ENCODE assay signal across 8 cellular contexts in genomic region chr6:100880901-100881706, GRCh38. TPM values are rescaled to one million over a fixed set of nuclear protein-coding genes. Genes with fewer than 3 reads are reported as not detected.
A peak's percentile ranks its signal among the peaks of the same experiment; 100 is the strongest.
DNase-seq lines count a peak whose midpoint lies in the region; ATAC-seq and TF ChIP-seq lines count a peak whose summit lies in the region.

Gene ASCC3, minus strand, starts transcription at chr6:100881329. Its CDS starts 13,332 bp downstream, at chr6:100867997.

- H2BK12ac ChIP-seq in H9 (ENCODE audit: insufficient read length, low read depth, low read length): no peak within 1 kb of the TSS
- H2BK12ac ChIP-seq in neuronal stem cell (ENCODE audit: low read length): peak within 1 kb of the TSS; percentile 86

- H3K27ac ChIP-seq in H9 (ENCODE audit: insufficient read length, low read depth, low read length): no peak within 1 kb of the TSS
- peak within 1 kb of the TSS; percentile 93 for H3K27ac ChIP-seq in foreskin keratinocyte
- H3K27ac ChIP-seq in neuronal stem cell (replicated peaks; ENCODE audit: low read length): peak within 1 kb of the TSS; percentile 88
- H3K27ac ChIP-seq in subcutaneous abdominal adipose tissue (ENCODE audit: low read depth, low read length): peak within 1 kb of the TSS; percentile 80

- H3K4ac ChIP-seq in H9 (ENCODE audit: low read depth, low read length) (no peak within 1 kb of the TSS), neuronal stem cell (ENCODE audit: low read length) (no peak within 1 kb of the TSS)

- peaks cover 12% of the 10 kb centered on the region; the same call in 1 of the 2 replicates for H3K79me2 ChIP-seq in H9 (ENCODE audit: insufficient read depth, low read length)

- H3K4me3 ChIP-seq in neuronal stem cell (ENCODE audit: low read length in 2 of 2) (peak within 1 kb of the TSS; percentile 76 to 96), subcutaneous abdominal adipose tissue (ENCODE audit: low read depth in 1 of 5, low read length in 5 of 5) (peak within 1 kb of the TSS; percentile 87 to 96 (median 94))

- peaks cover 0 to 12% of the 10 kb centered on the region in 2 donors for H3K36me3 ChIP-seq in neuronal stem cell (replicated peaks in 1 of 2; ENCODE audit: control insufficient read depth in 2 of 2, insufficient read depth in 2 of 2, low read length in 2 of 2)
- no peaks in the 10 kb centered on the region for H3K36me3 ChIP-seq in subcutaneous abdominal adipose tissue (ENCODE audit: control insufficient read depth in 5 of 5, insufficient read depth in 5 of 5, low read length in 5 of 5)

- no peaks in the 10 kb centered on the region for H4K20me1 ChIP-seq in H9 (ENCODE audit: control insufficient read depth, insufficient read depth, insufficient read length)

- no peak within 1 kb of the TSS for H4K91ac ChIP-seq in H9 (ENCODE audit: insufficient read length, low read depth, low read length)
- H4K91ac ChIP-seq in neuronal stem cell (ENCODE audit: low read depth, low read length, poor library complexity): no peak within 1 kb of the TSS

- no peaks in the 10 kb centered on the region for H3K27me3 Mint-ChIP-seq in H9 (ENCODE audit: low read depth)

- WGBS in H9 (ENCODE audit: extremely low coverage, insufficient read length, low lambda C conversion rate): no CpG with 5 or more reads among the region's 79 CpGs
- no CpG with 5 or more reads among the region's 79 CpGs for WGBS in neuronal stem cell (ENCODE audit: extremely low coverage in 2 of 2, insufficient read length in 2 of 2, insufficient replicate concordance in 1 of 2), 2 donors

- no peak within 1 kb of the TSS for H4K8ac ChIP-seq in H9 (replicated peaks; ENCODE audit: insufficient read length, low read depth, low read length)
- no peak within 1 kb of the TSS for H4K8ac ChIP-seq in neuronal stem cell (ENCODE audit: low read depth, low read length)

- H3K79me1 ChIP-seq in H9 (ENCODE audit: insufficient read depth, low read depth, low read length, poor library complexity, severe bottlenecking) (no peaks in the 10 kb centered on the region), neuronal stem cell (ENCODE audit: low read depth, low read length) (no peaks in the 10 kb centered on the region)

- peaks cover 7% of the 10 kb centered on the region for H3K23me2 ChIP-seq in H9 (ENCODE audit: insufficient read length, low read depth, low read length, poor library complexity, severe bottlenecking)

- H2BK120ac ChIP-seq in H9 (ENCODE audit: low read depth, low read length, poor library complexity, severe bottlenecking) (no peak within 1 kb of the TSS), neuronal stem cell (ENCODE audit: low read depth, low read length) (no peak within 1 kb of the TSS)

- H3K27ac Mint-ChIP-seq in H9: peak within 1 kb of the TSS; percentile 91 to 99 (median 98)

- H4K5ac ChIP-seq in H9 (ENCODE audit: insufficient read length, low read depth, low read length): no peak within 1 kb of the TSS

- H2BK5ac ChIP-seq in H9 (ENCODE audit: insufficient read length, low read length) (no peak within 1 kb of the TSS), neuronal stem cell (ENCODE audit: low read length) (no peak within 1 kb of the TSS)

- H3K4me1 Mint-ChIP-seq in H9: peaks cover 52 to 56% of the 10 kb centered on the region in 2 experiments

- H3K9me3 ChIP-seq in H9 (ENCODE audit: control insufficient read depth, low read depth, low read length) (no peaks in the 10 kb centered on the region), neuronal stem cell (replicated peaks in 1 of 2; ENCODE audit: control insufficient read depth in 2 of 2, insufficient read depth in 1 of 2, low read depth in 1 of 2, low read length in 2 of 2) (peaks cover 0 to 4% of the 10 kb centered on the region in 2 donors), subcutaneous abdominal adipose tissue (ENCODE audit: control insufficient read depth in 5 of 5, low read length in 5 of 5) (no peaks in the 10 kb centered on the region)

- no peaks in the 10 kb centered on the region for H3K27me3 ChIP-seq in H9 (ENCODE audit: insufficient read depth, low read length)
- no peaks in the 10 kb centered on the region for H3K27me3 ChIP-seq in foreskin keratinocyte
- no peaks in the 10 kb centered on the region for H3K27me3 ChIP-seq in neuronal stem cell (ENCODE audit: control insufficient read depth in 3 of 3, insufficient read depth in 3 of 3, low read depth in 1 of 3, low read length in 3 of 3)
- no peaks in the 10 kb centered on the region for H3K27me3 ChIP-seq in subcutaneous abdominal adipose tissue (ENCODE audit: control insufficient read depth in 5 of 5, insufficient read depth in 4 of 5, low read length in 5 of 5)

- DNase-seq in GDM1 (lab: John Stamatoyannopoulos, UW) (peak; percentile 93), H9 (peak; percentile 92), M059J (ENCODE audit: low read depth) (peak; percentile 94), SIG-M5 treated with dmso at 0.1 percent for 504 hours (lab: John Stamatoyannopoulos, UW; ENCODE audit: unreplicated experiment) (peak; percentile 89), activated gamma-delta T cell treated with Interleukin-2 at 50 U/mL for 16 hours (peak; percentile 85), foreskin keratinocyte (peak; percentile 73 to 86), neuronal stem cell (ENCODE audit: low spot score) (peak; percentile 84)

- H2BK15ac ChIP-seq in H9 (ENCODE audit: low read depth, low read length) (no peak within 1 kb of the TSS), neuronal stem cell (ENCODE audit: low read length) (no peak within 1 kb of the TSS)

- peak; percentile 99 for ATAC-seq in foreskin keratinocyte

- H3K18ac ChIP-seq in H9 (ENCODE audit: insufficient read length, low read depth, low read length) (peak within 1 kb of the TSS; percentile 66), neuronal stem cell (ENCODE audit: low read length) (peak within 1 kb of the TSS; percentile 99)

- no peak within 1 kb of the TSS for H2BK20ac ChIP-seq in H9 (ENCODE audit: low read depth, low read length, poor library complexity, severe bottlenecking)

- H3K56ac ChIP-seq in H9 (ENCODE audit: insufficient read length, low read depth, low read length): no peak within 1 kb of the TSS

- H3K9me3 Mint-ChIP-seq in H9: no peaks in the 10 kb centered on the region

- peaks cover 15% of the 10 kb centered on the region for H3K4me1 ChIP-seq in H9 (ENCODE audit: insufficient read depth, low read length)
- peaks cover 16% of the 10 kb centered on the region for H3K4me1 ChIP-seq in foreskin keratinocyte
- H3K4me1 ChIP-seq in neuronal stem cell (ENCODE audit: control insufficient read depth in 2 of 2, insufficient read depth in 1 of 2, low read depth in 1 of 2, low read length in 2 of 2): peaks cover 1 to 3% of the 10 kb centered on the region in 2 donors
- H3K4me1 ChIP-seq in subcutaneous abdominal adipose tissue (ENCODE audit: control insufficient read depth in 5 of 5, insufficient read depth in 5 of 5, low read length in 5 of 5): peaks cover 0 to 22% (median 18%) of the 10 kb centered on the region in 5 donors

- TF ChIP-seq CTCF in H9 (conservative IDR thresholded peaks at IDR 0.05) (no peak), foreskin keratinocyte (conservative IDR thresholded peaks at IDR 0.05) (no peak)

- no peak within 1 kb of the TSS for H3T11ph ChIP-seq in H9 (ENCODE audit: low read length)

- H3K9ac ChIP-seq in H9 (ENCODE audit: extremely low read depth, insufficient read length, low read length) (peak within 1 kb of the TSS; percentile 69), neuronal stem cell (ENCODE audit: low read depth, low read length, poor library complexity) (peak within 1 kb of the TSS; percentile 95), subcutaneous abdominal adipose tissue (ENCODE audit: low read length in 5 of 5) (peak within 1 kb of the TSS; percentile 79 to 91 (median 84))

- no peak within 1 kb of the TSS for H3K23ac ChIP-seq in H9 (ENCODE audit: insufficient read length, low read depth, low read length)
- H3K23ac ChIP-seq in neuronal stem cell (ENCODE audit: low read depth, low read length, poor library complexity): peak within 1 kb of the TSS; percentile 95

- H3K4me3 Mint-ChIP-seq in H9: peak within 1 kb of the TSS; percentile 99

- peak within 1 kb of the TSS; percentile 56; the same call in 1 of the 2 replicates for H3K14ac ChIP-seq in H9 (ENCODE audit: insufficient read depth, low read length)
- H3K14ac ChIP-seq in neuronal stem cell (ENCODE audit: low read length): peak within 1 kb of the TSS; percentile 21

- H3K4me2 ChIP-seq in H9 (ENCODE audit: insufficient read depth, insufficient read length, low read length) (peak within 1 kb of the TSS; percentile 63), neuronal stem cell (ENCODE audit: insufficient read depth, low read length, poor library complexity, severe bottlenecking) (peak within 1 kb of the TSS; percentile 63)

- peaks cover 0 to 9% (median 1%) of the 10 kb centered on the region in 3 experiments; a peak in 5 of 7 replicates for H3K36me3 Mint-ChIP-seq in H9 (ENCODE audit: insufficient read depth in 1 of 3, low read depth in 3 of 3)

- H2AFZ ChIP-seq in H9 (ENCODE audit: low read length): peak within 1 kb of the TSS; percentile 45
- H2AFZ ChIP-seq in neuronal stem cell (ENCODE audit: low read length): peak within 1 kb of the TSS; percentile 93

- H2AK5ac ChIP-seq in H9 (ENCODE audit: insufficient read length, low read length) (no peak within 1 kb of the TSS), neuronal stem cell (ENCODE audit: low read depth, low read length) (no peak within 1 kb of the TSS)

RNA-seq across cellular contexts. Expression of gene ASCC3, which starts in this region (rescaled TPM):
- total RNA-seq in H9 (2021) (61.4 and 63.8 TPM in 2 replicates), foreskin keratinocyte (63.2 and 64.6 TPM in 2 replicates)
- 49.9 and 53.2 TPM in 2 replicates for total RNA-seq in M059J (2014; rRNA removed; shearing (Covaris generic))
- polyA plus RNA-seq in foreskin keratinocyte: 26.4 and 31.5 TPM in 2 replicates
- polyA plus RNA-seq in neuronal stem cell (2013, experiment 1 of 2): 16.9 TPM
- 16.9 TPM for polyA plus RNA-seq in neuronal stem cell (2013, experiment 2 of 2)
